In genomic region chr12:1595026-1595561, GRCh38 we compare ENCODE assay signal across 8 cellular contexts. TPM values are rescaled to one million over a fixed set of nuclear protein-coding genes. Genes with fewer than 3 reads are reported as not detected.
DNase-seq lines count a peak whose midpoint lies in the region; ATAC-seq and TF ChIP-seq lines count a peak whose summit lies in the region.

No MANE protein-coding gene starts in this region.

- H3K4me1 Mint-ChIP-seq in progenitor cell of endocrine pancreas (ENCODE audit: low read depth) = peaks cover 38% of the 10 kb centered on the region

- ATAC-seq in SK-N-SH treated with all-trans-retinoic acid at 6 μM for 48 hours (no peak), HG02981 (IDR thresholded peaks at IDR 0.05; ENCODE audit: unreplicated experiment) (no peak)

- POLR2A ChIA-PET in SK-N-SH (lab: Yijun Ruan, JAX) = interaction anchor here (0.7 kb wide), 1 partner anchor 8 kb away, joined by 4 read pairs; no protein-coding TSS in a partner anchor

- no peaks in the 10 kb centered on the region for H3K9me3 ChIP-seq in SK-N-SH

- no peaks in the 10 kb centered on the region for H3K27me3 ChIP-seq in SK-N-SH (ENCODE audit: insufficient read depth)

- H3K9me2 ChIP-seq in SK-N-SH = no peaks in the 10 kb centered on the region

- H3K79me2 ChIP-seq in SK-N-SH (ENCODE audit: insufficient read depth) = peaks cover 91% of the 10 kb centered on the region

- TF ChIP-seq CTCF in SK-N-SH (IDR thresholded peaks at IDR 0.05) (no peak), VCaP (conservative IDR thresholded peaks at IDR 0.05) (no peak), fibroblast of villous mesenchyme (IDR thresholded peaks at IDR 0.05; ENCODE audit: insufficient read depth, low read depth, low read length) (no peak), progenitor cell of endocrine pancreas (IDR thresholded peaks at IDR 0.05; ENCODE audit: unreplicated experiment) (no peak)

- DNase-seq in SK-N-SH (no peak), fibroblast of villous mesenchyme (ENCODE audit: low read depth) (peak; percentile 51), progenitor cell of endocrine pancreas (ENCODE audit: low spot score, unreplicated experiment) (no peak), NCI-H1417 (lab: John Stamatoyannopoulos, UW) (no peak), EL (no peak)

- H3K4me2 ChIP-seq in SK-N-SH = peak overlapping the region; percentile 89

- peaks cover 1% of the 10 kb centered on the region for H3K36me3 Mint-ChIP-seq in progenitor cell of endocrine pancreas (ENCODE audit: insufficient read depth)

- peak overlapping the region; percentile 56 for H3K9ac ChIP-seq in SK-N-SH

- peak overlapping the region; percentile 82 for H3K27ac Mint-ChIP-seq in progenitor cell of endocrine pancreas

- no peak for TF ChIP-seq RAD21 in SK-N-SH (IDR thresholded peaks at IDR 0.05; ENCODE audit: low read length)

- CTCF ChIA-PET in SK-N-SH (lab: Yijun Ruan, JAX) = interaction anchor here (0.7 to 4.5 kb wide), 5 partner anchors 8 to 39 kb away, joined by 3 to 38 read pairs (median 9); partner anchors contain the start of gene WNT5B

- H3K9me3 Mint-ChIP-seq in progenitor cell of endocrine pancreas (ENCODE audit: low read depth) = no peaks in the 10 kb centered on the region

- H3K4me1 ChIP-seq in SK-N-SH (ENCODE audit: control insufficient read depth in 1 of 2, insufficient read depth in 2 of 2, low read depth in 1 of 2, low read length in 1 of 2) = peaks cover 24 to 33% of the 10 kb centered on the region in 2 experiments

- H3K4me3 ChIP-seq in SK-N-SH (ENCODE audit: low read depth in 2 of 2, low read length in 1 of 2) = peak overlapping the region; percentile 57 to 80
- H3K4me3 ChIP-seq in fibroblast of villous mesenchyme (ENCODE audit: low read depth, low read length) = peak overlapping the region; percentile 63

- H2AFZ ChIP-seq in SK-N-SH (ENCODE audit: low read depth) = peak overlapping the region; percentile 10; the same call in 1 of the 2 replicates

- H3K27me3 Mint-ChIP-seq in progenitor cell of endocrine pancreas = no peaks in the 10 kb centered on the region

- peaks cover 7% of the 10 kb centered on the region for H3F3A ChIP-seq in SK-N-SH (replicated peaks; ENCODE audit: insufficient read depth)

- peaks cover 3 to 9% of the 10 kb centered on the region in 2 experiments for H3K36me3 ChIP-seq in SK-N-SH (replicated peaks in 1 of 2; ENCODE audit: control insufficient read depth in 1 of 2, insufficient read depth in 2 of 2, low read length in 1 of 2)

- peak overlapping the region; percentile 85 for H3K4me3 Mint-ChIP-seq in progenitor cell of endocrine pancreas (ENCODE audit: low read depth)

- TF ChIP-seq EP300 in SK-N-SH (IDR thresholded peaks at IDR 0.05; ENCODE audit: borderline replicate concordance in 1 of 2, low read depth in 1 of 2, low read length in 1 of 2) = peak in 1 of 2 experiments; percentile 80; a peak in 2 of 4 replicates

- 28% methylated on average over 19 of the region's 19 CpGs for WGBS in SK-N-SH (ENCODE audit: low lambda C conversion rate)

- peak overlapping the region; percentile 65 to 95 for H3K27ac ChIP-seq in SK-N-SH (ENCODE audit: low read depth in 2 of 2, low read length in 1 of 2)
- peak overlapping the region; percentile 99 for H3K27ac ChIP-seq in VCaP

- peaks cover 36% of the 10 kb centered on the region for H4K20me1 ChIP-seq in SK-N-SH (ENCODE audit: insufficient read depth)

TF ChIP-seq in SK-N-SH, 30 proteins besides CTCF, POLR2A, EP300 and RAD21:
- TF ChIP-seq RCOR1 (IDR thresholded peaks at IDR 0.05; ENCODE audit: low read length) (no peak), POLR2AphosphoS5 (IDR thresholded peaks at IDR 0.05; ENCODE audit: low read depth, low read length) (0 out of 2 replicates have a peak, but pooled peaks have one; percentile 2)

TF ChIP-seq in SK-N-SH treated with all-trans-retinoic acid at 6 μM for 48 hours, 23 proteins besides CTCF, POLR2A, EP300 and RAD21:
- no peak for TF ChIP-seq BACH2 (CRISPR knock-in tag; IDR thresholded peaks at IDR 0.05; ENCODE audit: borderline replicate concordance)
- TF ChIP-seq PATZ1 (CRISPR knock-in tag; IDR thresholded peaks at IDR 0.05; ENCODE audit: borderline replicate concordance) = no peak
- TF ChIP-seq TSHZ2 (CRISPR knock-in tag; IDR thresholded peaks at IDR 0.05) = no peak
- TF ChIP-seq CSRNP3 (CRISPR knock-in tag; IDR thresholded peaks at IDR 0.05) = no peak
- no peak for TF ChIP-seq ZNF565 (CRISPR knock-in tag; conservative IDR thresholded peaks at IDR 0.05; ENCODE audit: low read depth)
- no peak for TF ChIP-seq TOX (CRISPR knock-in tag; IDR thresholded peaks at IDR 0.05; ENCODE audit: borderline replicate concordance)
- no peak for TF ChIP-seq CREB5 (CRISPR knock-in tag; IDR thresholded peaks at IDR 0.05; ENCODE audit: low read depth)
TF ChIP-seq in SK-N-SH treated with all-trans-retinoic acid at 6 μM for 48 hours: peak in this region for 0.

RNA-seq across cellular contexts. Expression of gene FBXL14, which starts 0.7 kb away (rescaled TPM):
- polyA plus RNA-seq in SK-N-SH (2012; rRNA removed) = 11.3 and 12.8 TPM in 2 replicates
- 4.3 and 9.3 TPM in 2 replicates for polyA plus RNA-seq in SK-N-SH (2012; cell fraction: cytosol; rRNA removed)
- 4.7 and 7.0 TPM in 2 replicates for polyA plus RNA-seq in SK-N-SH (2012; cell fraction: nucleus; rRNA removed)
- 7.4 and 9.5 TPM in 2 replicates for total RNA-seq in fibroblast of villous mesenchyme
- total RNA-seq in progenitor cell of endocrine pancreas = 33.9 and 37.7 TPM in 2 replicates

RNA-seq across cellular contexts. Expression of gene WNT5B, which starts 33.9 kb away (rescaled TPM):
- polyA plus RNA-seq in SK-N-SH (2012; rRNA removed) = 29.3 and 29.4 TPM in 2 replicates
- 16.5 and 26.4 TPM in 2 replicates for polyA plus RNA-seq in SK-N-SH (2012; cell fraction: cytosol; rRNA removed)
- polyA plus RNA-seq in SK-N-SH (2012; cell fraction: nucleus; rRNA removed) = 30.1 and 32.1 TPM in 2 replicates
- total RNA-seq in fibroblast of villous mesenchyme (78.2 and 98.2 TPM in 2 replicates), progenitor cell of endocrine pancreas (8.9 and 10.1 TPM in 2 replicates)
